8 cellular contexts compared by ENCODE assay signal in the genomic region with DNA sequence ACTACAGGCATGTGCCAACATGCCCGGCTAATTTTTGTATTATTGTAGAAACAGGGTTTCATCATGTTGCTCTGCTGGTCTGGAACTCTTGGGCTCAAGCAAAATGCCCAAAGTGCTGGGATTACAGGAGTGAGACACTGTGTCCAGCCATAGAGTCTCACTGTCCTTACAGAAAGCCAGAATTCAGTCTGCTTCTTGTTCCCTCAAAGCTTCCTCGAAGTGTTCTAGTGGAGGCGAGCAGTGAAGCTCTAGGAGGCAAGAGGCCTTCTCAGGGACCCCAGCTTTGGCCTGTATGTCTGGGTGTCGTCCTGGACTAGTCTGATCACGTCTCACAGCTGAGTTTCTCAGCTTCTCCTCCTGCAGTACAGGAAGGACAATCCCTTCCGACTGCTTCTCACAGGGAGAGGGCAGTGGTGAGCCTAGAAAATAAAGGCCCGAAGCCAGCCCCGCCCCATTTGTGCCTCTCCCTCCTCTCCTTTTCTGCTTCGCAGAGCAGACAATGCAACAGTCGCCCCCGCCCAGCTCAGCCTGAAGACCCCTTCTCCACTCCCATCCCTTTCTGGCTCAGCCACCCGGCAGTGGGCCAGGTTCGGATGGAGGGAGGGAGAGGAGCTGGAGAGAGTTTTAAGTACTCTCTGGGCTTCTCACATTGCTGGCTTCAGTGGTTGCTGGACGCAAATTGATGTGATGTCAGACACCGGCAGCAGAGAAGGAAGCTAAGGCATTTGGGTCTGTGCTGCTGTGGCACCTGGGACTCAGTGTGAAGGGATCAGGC. TPM values are rescaled to one million over a fixed set of nuclear protein-coding genes. Genes with fewer than 3 reads are reported as not detected.
DNase-seq lines count a peak whose midpoint lies in the region; ATAC-seq and TF ChIP-seq lines count a peak whose summit lies in the region.

No MANE protein-coding gene starts in this region.

- no peaks in the 10 kb centered on the region for H3K9me2 ChIP-seq in PC-9 (ENCODE audit: insufficient read depth)

- DNase-seq in BE2C: peak; percentile 77
- peak; percentile 37 for DNase-seq in Jurkat, Clone E6-1 (ENCODE audit: low read depth, low spot score)
- DNase-seq in PC-9: peak; percentile 63 to 83
- DNase-seq in activated T-cell treated with anti-CD3 and anti-CD28 coated beads, Interleukin-2, amount 50 U/mL, for 72 hours: peak; percentile 70 to 72
- peak; percentile 69 for DNase-seq in fibroblast of mammary gland (ENCODE audit: low read depth)
- peak; percentile 28 for DNase-seq in natural killer cell

- H3K4me1 ChIP-seq in BE2C: no peaks in the 10 kb centered on the region; the same call in 1 of the 2 replicates
- H3K4me1 ChIP-seq in PC-9 (replicated peaks; ENCODE audit: insufficient read depth): peaks cover 25% of the 10 kb centered on the region
- peaks cover 4% of the 10 kb centered on the region for H3K4me1 ChIP-seq in thymus (ENCODE audit: control insufficient read depth, insufficient read depth, low read length)

- H3K4me3 ChIP-seq in BE2C (ENCODE audit: low read depth, low read length): peak overlapping the region; percentile 41
- no peak overlapping the region for H3K4me3 ChIP-seq in Jurkat, Clone E6-1 (ENCODE audit: low read length)
- no peak overlapping the region; the same call in 1 of the 2 replicates for H3K4me3 ChIP-seq in PC-9
- peak overlapping the region; percentile 24 for H3K4me3 ChIP-seq in fibroblast of mammary gland (ENCODE audit: control insufficient read depth, low read depth, low read length)
- peak overlapping the region; percentile 32 for H3K4me3 ChIP-seq in thymus (ENCODE audit: low read length)

- peak; percentile 94 to 96 for ATAC-seq in activated T-cell treated with anti-CD3 and anti-CD28 coated beads, Interleukin-2, amount 50 U/mL, for 72 hours (replicated peaks in 1 of 2)
- peak; percentile 73 to 86 (median 79) for ATAC-seq in natural killer cell

- CTCF ChIA-PET in PC-9 (lab: Charles Lee): interaction anchor here (0.7 kb wide), 1 partner anchor 153 kb away, joined by 3 read pairs; no protein-coding TSS in a partner anchor

- H3K9me3 ChIP-seq in BE2C (no peaks in the 10 kb centered on the region), PC-9 (ENCODE audit: insufficient read depth, low read depth) (no peaks in the 10 kb centered on the region), thymus (ENCODE audit: control insufficient read depth) (no peaks in the 10 kb centered on the region)

- intact Hi-C loops in PC-9 (cut with micrococcal nuclease; ENCODE audit: unreplicated experiment) (loop anchor here (2.0 kb wide), 1 partner anchor 48 kb away; a partner anchor contains a TSS), natural killer cell (cut with micrococcal nuclease) (no loop called here)

- H3K9me3 Mint-ChIP-seq in activated T-cell treated with anti-CD3 and anti-CD28 coated beads, Interleukin-2, amount 50 U/mL, for 72 hours: no peaks in the 10 kb centered on the region
- no peaks in the 10 kb centered on the region for H3K9me3 Mint-ChIP-seq in natural killer cell

- H3K27me3 Mint-ChIP-seq in activated T-cell treated with anti-CD3 and anti-CD28 coated beads, Interleukin-2, amount 50 U/mL, for 72 hours (ENCODE audit: low read depth): no peaks in the 10 kb centered on the region
- no peaks in the 10 kb centered on the region for H3K27me3 Mint-ChIP-seq in natural killer cell (ENCODE audit: low read depth in 2 of 2)

- WGBS in thymus: 11% methylated on average over 15 of the region's 15 CpGs

- H3K27me3 ChIP-seq in BE2C (no peaks in the 10 kb centered on the region), PC-9 (ENCODE audit: insufficient read depth, low read depth) (no peaks in the 10 kb centered on the region), thymus (ENCODE audit: control insufficient read depth, insufficient read depth) (no peaks in the 10 kb centered on the region)

- peak overlapping the region; percentile 52 for H3K27ac ChIP-seq in PC-9
- peak overlapping the region; percentile 77 for H3K27ac ChIP-seq in thymus (ENCODE audit: low read depth)

- POLR2A ChIA-PET in PC-9 (lab: Charles Lee; ENCODE audit: unreplicated experiment): interaction anchor here (0.6 to 1.3 kb wide), 7 partner anchors 11 to 156 kb away, joined by 4 to 27 read pairs (median 6); a partner anchor contains a TSS

- H3K79me2 ChIP-seq in PC-9 (ENCODE audit: low read depth): no peaks in the 10 kb centered on the region

- peak overlapping the region; percentile 68 for H3K4me2 ChIP-seq in PC-9

- H4K20me1 ChIP-seq in PC-9 (ENCODE audit: insufficient read depth): no peaks in the 10 kb centered on the region

- H3K27ac Mint-ChIP-seq in activated T-cell treated with anti-CD3 and anti-CD28 coated beads, Interleukin-2, amount 50 U/mL, for 72 hours: peak overlapping the region; percentile 60
- H3K27ac Mint-ChIP-seq in natural killer cell: peak overlapping the region; percentile 60 to 79

- H3F3A ChIP-seq in PC-9 (ENCODE audit: insufficient read depth, low read depth): peaks cover 43% of the 10 kb centered on the region

- peaks cover 0 to 3% of the 10 kb centered on the region in 2 donors for H3K36me3 Mint-ChIP-seq in activated T-cell treated with anti-CD3 and anti-CD28 coated beads, Interleukin-2, amount 50 U/mL, for 72 hours (ENCODE audit: insufficient read depth in 2 of 2)
- H3K36me3 Mint-ChIP-seq in natural killer cell: no peaks in the 10 kb centered on the region

- TF ChIP-seq CTCF in BE2C (IDR thresholded peaks at IDR 0.05; ENCODE audit: low read depth, low read length) (peak; percentile 63), PC-9 (conservative IDR thresholded peaks at IDR 0.05) (peak; percentile 61), fibroblast of mammary gland (conservative IDR thresholded peaks at IDR 0.05; ENCODE audit: control insufficient read depth, insufficient read depth, low read depth, low read length) (peak; percentile 57), natural killer cell (IDR thresholded peaks at IDR 0.05) (no peak)

- peaks cover 21% of the 10 kb centered on the region for H3K4me1 Mint-ChIP-seq in activated T-cell treated with anti-CD3 and anti-CD28 coated beads, Interleukin-2, amount 50 U/mL, for 72 hours (ENCODE audit: low read depth)
- peaks cover 19 to 20% of the 10 kb centered on the region in 2 donors for H3K4me1 Mint-ChIP-seq in natural killer cell

- peak overlapping the region; percentile 40 to 44 for H3K4me3 Mint-ChIP-seq in activated T-cell treated with anti-CD3 and anti-CD28 coated beads, Interleukin-2, amount 50 U/mL, for 72 hours
- peak overlapping the region; percentile 25 for H3K4me3 Mint-ChIP-seq in natural killer cell

- peak; percentile 41 for TF ChIP-seq POLR2A in GM19099 (IDR thresholded peaks at IDR 0.05; ENCODE audit: extremely low read depth, insufficient read length, low read depth)

- H2AFZ ChIP-seq in PC-9: no peak overlapping the region

- BruUV-seq in PC-9 (replicated peaks; lab: Mats Ljungman, UMichigan): no TSS peak

- H3K36me3 ChIP-seq in BE2C (no peaks in the 10 kb centered on the region), PC-9 (ENCODE audit: low read depth) (no peaks in the 10 kb centered on the region), thymus (ENCODE audit: control insufficient read depth, insufficient read depth) (peaks cover 16% of the 10 kb centered on the region)

RNA-seq across cellular contexts. Expression of a gene that starts 11.1 kb away (rescaled TPM):
- polyA plus RNA-seq in BE2C (2012; ENCODE audit: insufficient read depth, insufficient read length, low read depth): 29.7 TPM
- polyA plus RNA-seq in Jurkat, Clone E6-1 (2012; ENCODE audit: insufficient read depth, insufficient read length): 28.8 TPM
- total RNA-seq in PC-9 (2021) (60.3 and 69.3 TPM in 2 replicates), natural killer cell (10 to 100 TPM; 31.1 to 38.0 (median 37.3) TPM)
- 10 to 100 TPM; 31.2 to 32.9 TPM for total RNA-seq in activated T-cell treated with anti-CD3 and anti-CD28 coated beads, Interleukin-2, amount 50 U/mL, for 72 hours
- 73.4 TPM for polyA plus RNA-seq in thymus

RNA-seq across cellular contexts. Expression of a gene that starts 19.6 kb away (rescaled TPM):
- 207 TPM for polyA plus RNA-seq in BE2C (2012; ENCODE audit: insufficient read depth, insufficient read length, low read depth)
- polyA plus RNA-seq in Jurkat, Clone E6-1 (2012; ENCODE audit: insufficient read depth, insufficient read length): 106 TPM
- total RNA-seq in PC-9 (2021) (987 and 1,283 TPM in 2 replicates), natural killer cell (100 to 1,000 TPM; 184 to 220 (median 197) TPM)
- 10 to 100 TPM; 46.9 to 47.3 TPM for total RNA-seq in activated T-cell treated with anti-CD3 and anti-CD28 coated beads, Interleukin-2, amount 50 U/mL, for 72 hours
- polyA plus RNA-seq in thymus: 21.0 TPM

RNA-seq across cellular contexts. Expression of a gene that starts 20.3 kb away (rescaled TPM):
- 74.8 TPM for polyA plus RNA-seq in BE2C (2012; ENCODE audit: insufficient read depth, insufficient read length, low read depth)
- 37.8 TPM for polyA plus RNA-seq in Jurkat, Clone E6-1 (2012; ENCODE audit: insufficient read depth, insufficient read length)
- total RNA-seq in PC-9 (2021): 68.3 and 69.4 TPM in 2 replicates
- 10 to 100 TPM; 38.4 to 39.4 TPM for total RNA-seq in activated T-cell treated with anti-CD3 and anti-CD28 coated beads, Interleukin-2, amount 50 U/mL, for 72 hours
- 10 to 100 TPM; 64.8 to 84.6 (median 84.1) TPM for total RNA-seq in natural killer cell
- 38.3 TPM for polyA plus RNA-seq in thymus

RNA-seq across cellular contexts. Expression of a gene that starts 36.7 kb away (rescaled TPM):
- 20.6 TPM for polyA plus RNA-seq in BE2C (2012; ENCODE audit: insufficient read depth, insufficient read length, low read depth)
- polyA plus RNA-seq in Jurkat, Clone E6-1 (2012; ENCODE audit: insufficient read depth, insufficient read length): 11.9 TPM
- total RNA-seq in PC-9 (2021) (38.3 and 54.9 TPM in 2 replicates), natural killer cell (10 to 100 TPM; 26.5 to 42.1 (median 31.8) TPM)
- total RNA-seq in activated T-cell treated with anti-CD3 and anti-CD28 coated beads, Interleukin-2, amount 50 U/mL, for 72 hours: 10 to 100 TPM; 19.9 to 25.1 TPM
- polyA plus RNA-seq in thymus: 21.6 TPM

RNA-seq across cellular contexts. Expression of a gene that starts 40.7 kb away (rescaled TPM):
- 119 TPM for polyA plus RNA-seq in BE2C (2012; ENCODE audit: insufficient read depth, insufficient read length, low read depth)
- polyA plus RNA-seq in Jurkat, Clone E6-1 (2012; ENCODE audit: insufficient read depth, insufficient read length): 47.4 TPM
- total RNA-seq in PC-9 (2021): 80.7 and 81.6 TPM in 2 replicates
- 10 to 100 TPM; 45.0 to 53.5 TPM for total RNA-seq in activated T-cell treated with anti-CD3 and anti-CD28 coated beads, Interleukin-2, amount 50 U/mL, for 72 hours
- 10 to 100 TPM; 11.7 to 22.4 (median 17.6) TPM for total RNA-seq in natural killer cell
- polyA plus RNA-seq in thymus: 20.7 TPM

Comparison
In these comparisons a context has a peak if more than half of its experiments do, and no peak if none do; other contexts are left out.
1. H3K4me3 ChIP-seq: peak in BE2C (single experiment), fibroblast of mammary gland (single experiment) and thymus (single experiment); none in Jurkat, Clone E6-1 (single experiment) and PC-9 (single experiment).
2. Peak in every context shown above with its lines, with median percentiles within 50 percentile points of each other: DNase-seq.